In genomic region chr5:132495672-132496630, GRCh38 we compare ENCODE assay signal across 8 cellular contexts. TPM values are rescaled to one million over a fixed set of nuclear protein-coding genes. Genes with fewer than 3 reads are reported as not detected.
DNase-seq lines count a peak whose midpoint lies in the region; ATAC-seq, FAIRE-seq and TF ChIP-seq lines count a peak whose summit lies in the region.

No MANE protein-coding gene starts in this region.

- DNase-seq in HCT116 (ENCODE audit: low read depth, low spot score) (peak; percentile 87), MV-4-11 (lab: John Stamatoyannopoulos, UW) (peak; percentile 82), SK-N-SH (peak; percentile 85), glutamatergic neuron (peak; percentile 59), osteocyte (ENCODE audit: extremely low spot score, unreplicated experiment) (peak; percentile 95), tibial artery (peak; percentile 84 to 95)
- DNase-seq in activated naive CD4-positive, alpha-beta T cell treated with anti-CD3 and anti-CD28 coated beads, Interleukin-2, amount 50 U/mL, for 72 hours (ENCODE audit: low spot score in 2 of 2), result peak; percentile 85 to 87

- H3K9ac ChIP-seq in HCT116 (ENCODE audit: low read length) (peak overlapping the region; percentile 72), SK-N-SH (peak overlapping the region; percentile 84)

- no peaks in the 10 kb centered on the region for H3K9me3 Mint-ChIP-seq in activated naive CD4-positive, alpha-beta T cell treated with anti-CD3 and anti-CD28 coated beads, Interleukin-2, amount 50 U/mL, for 72 hours
- H3K9me3 Mint-ChIP-seq in glutamatergic neuron (ENCODE audit: unreplicated experiment) (peaks cover 2% of the 10 kb centered on the region), osteocyte (ENCODE audit: unreplicated experiment) (no peaks in the 10 kb centered on the region)

- H3K27ac ChIP-seq in HCT116 (ENCODE audit: low read depth, low read length) (peak overlapping the region; percentile 90), SK-N-SH (ENCODE audit: low read depth in 2 of 2, low read length in 1 of 2) (peak overlapping the region; percentile 96), tibial artery (peak overlapping the region; percentile 88)

- H3K4me3 ChIP-seq in HCT116 (replicated peaks in 1 of 2; ENCODE audit: low read depth in 1 of 2, low read length in 2 of 2) (peak overlapping the region; percentile 73 to 85), SK-N-SH (ENCODE audit: low read depth in 2 of 2, low read length in 1 of 2) (peak overlapping the region; percentile 69 to 78), tibial artery (peak overlapping the region; percentile 66 to 67)

- peaks cover 30% of the 10 kb centered on the region for H3F3A ChIP-seq in SK-N-SH (replicated peaks; ENCODE audit: insufficient read depth)

- peak; percentile 76 for FAIRE-seq in G401.6 (lab: Jason Lieb, UNC)

- peaks cover 21% of the 10 kb centered on the region for H3K27me3 Mint-ChIP-seq in glutamatergic neuron (ENCODE audit: unreplicated experiment)
- H3K27me3 Mint-ChIP-seq in osteocyte (ENCODE audit: unreplicated experiment), result no peaks in the 10 kb centered on the region

- H2AFZ ChIP-seq in HCT116 (ENCODE audit: low read depth, low read length, poor library complexity, severe bottlenecking), result no peak overlapping the region
- peak overlapping the region; percentile 71 for H2AFZ ChIP-seq in SK-N-SH (ENCODE audit: low read depth)

- TF ChIP-seq CTCF in HCT116 (IDR thresholded peaks at IDR 0.05 in 2 of 3, conservative IDR thresholded peaks at IDR 0.05 in 1 of 3; ENCODE audit: borderline replicate concordance in 1 of 3, insufficient read depth in 1 of 3, low read depth in 2 of 3, low read length in 2 of 3) (no peak), SK-N-SH (IDR thresholded peaks at IDR 0.05) (0 out of 2 replicates have a peak, but pooled peaks have one; percentile 11), glutamatergic neuron (IDR thresholded peaks at IDR 0.05; ENCODE audit: partially characterized antibody, unreplicated experiment) (no peak), osteocyte (IDR thresholded peaks at IDR 0.05) (peak; percentile 22), tibial artery (IDR thresholded peaks at IDR 0.05) (no peak)

- POLR2A ChIA-PET in HCT116 (lab: Charles Lee) (interaction anchor here (0.6 to 1.5 kb wide), 9 partner anchors 9 to 764 kb away, joined by 3 to 4 read pairs (median 3); no protein-coding TSS in a partner anchor), SK-N-SH (lab: Yijun Ruan, JAX) (interaction anchor here (0.6 to 2.9 kb wide), 7 partner anchors 10 to 202 kb away, joined by 3 to 13 read pairs (median 3); partner anchors contain the start of gene SLC22A4)

- BruUV-seq in HCT116 (replicated peaks; lab: Mats Ljungman, UMichigan), result no TSS peak

- no peaks in the 10 kb centered on the region for H4K20me1 ChIP-seq in HCT116 (ENCODE audit: insufficient read depth)
- no peaks in the 10 kb centered on the region for H4K20me1 ChIP-seq in SK-N-SH (ENCODE audit: insufficient read depth)

- H3K27me3 ChIP-seq in HCT116 (ENCODE audit: insufficient read depth, low read length) (no peaks in the 10 kb centered on the region), SK-N-SH (ENCODE audit: insufficient read depth) (no peaks in the 10 kb centered on the region), tibial artery (no peaks in the 10 kb centered on the region)

- no peak for TF ChIP-seq POLR2A in HCT116 (IDR thresholded peaks at IDR 0.05; ENCODE audit: borderline replicate concordance, extremely low read depth, insufficient read depth, insufficient read length)

- H3K4me1 Mint-ChIP-seq in glutamatergic neuron (ENCODE audit: low read depth, unreplicated experiment) (no peaks in the 10 kb centered on the region), osteocyte (ENCODE audit: unreplicated experiment) (peaks cover 64% of the 10 kb centered on the region)

- peak overlapping the region; percentile 94 to 97 for H3K27ac Mint-ChIP-seq in activated naive CD4-positive, alpha-beta T cell treated with anti-CD3 and anti-CD28 coated beads, Interleukin-2, amount 50 U/mL, for 72 hours
- H3K27ac Mint-ChIP-seq in glutamatergic neuron (ENCODE audit: unreplicated experiment) (no peak overlapping the region), osteocyte (ENCODE audit: unreplicated experiment) (peak overlapping the region; percentile 92)

- H3K4me1 ChIP-seq in HCT116 (ENCODE audit: control insufficient read depth in 1 of 2, insufficient read depth in 2 of 2, low read length in 2 of 2), result peaks cover 30 to 73% of the 10 kb centered on the region in 2 experiments
- peaks cover 24 to 29% of the 10 kb centered on the region in 2 experiments for H3K4me1 ChIP-seq in SK-N-SH (ENCODE audit: control insufficient read depth in 1 of 2, insufficient read depth in 2 of 2, low read depth in 1 of 2, low read length in 1 of 2)
- peaks cover 0 to 51% (median 48%) of the 10 kb centered on the region in 4 donors for H3K4me1 ChIP-seq in tibial artery

- RAD21 ChIA-PET in HCT116 (lab: Charles Lee; ENCODE audit: low non-redundant PET in 1 of 2, low total read pairs in 2 of 2, uncharacterized antibody in 2 of 2, unreplicated experiment in 2 of 2), result interaction anchor here (0.7 to 3.6 kb wide), 8 partner anchors 42 to 109 kb away, joined by 3 to 12 read pairs (median 4); no protein-coding TSS in a partner anchor

- TF ChIP-seq EP300 in SK-N-SH (IDR thresholded peaks at IDR 0.05; ENCODE audit: borderline replicate concordance in 1 of 2, low read depth in 1 of 2, low read length in 1 of 2), result peak in 1 of 2 experiments; percentile 7; a peak in 1 of 4 replicates

- H3K79me2 ChIP-seq in HCT116 (ENCODE audit: insufficient read depth, low read length) (no peaks in the 10 kb centered on the region), SK-N-SH (ENCODE audit: insufficient read depth) (no peaks in the 10 kb centered on the region)

- H3K36me3 ChIP-seq in HCT116 (ENCODE audit: control insufficient read depth in 1 of 2, insufficient read depth in 2 of 2, low read length in 2 of 2), result no peaks in the 10 kb centered on the region
- no peaks in the 10 kb centered on the region for H3K36me3 ChIP-seq in SK-N-SH (replicated peaks in 1 of 2; ENCODE audit: control insufficient read depth in 1 of 2, insufficient read depth in 2 of 2, low read length in 1 of 2)
- H3K36me3 ChIP-seq in tibial artery, result no peaks in the 10 kb centered on the region

- CTCF ChIA-PET in HCT116 (lab: Charles Lee), result interaction anchor here (0.7 to 3.2 kb wide), 12 partner anchors 10 to 431 kb away, joined by 3 to 24 read pairs (median 4); no protein-coding TSS in a partner anchor
- CTCF ChIA-PET in SK-N-SH (lab: Yijun Ruan, JAX), result interaction anchor here (0.6 to 12.3 kb wide), 10 partner anchors 9 to 426 kb away, joined by 3 to 189 read pairs (median 8); no protein-coding TSS in a partner anchor

- no peaks in the 10 kb centered on the region for H3K36me3 Mint-ChIP-seq in activated naive CD4-positive, alpha-beta T cell treated with anti-CD3 and anti-CD28 coated beads, Interleukin-2, amount 50 U/mL, for 72 hours
- no peaks in the 10 kb centered on the region for H3K36me3 Mint-ChIP-seq in glutamatergic neuron (ENCODE audit: unreplicated experiment)
- H3K36me3 Mint-ChIP-seq in osteocyte (ENCODE audit: unreplicated experiment), result no peaks in the 10 kb centered on the region

- no peaks in the 10 kb centered on the region for H3K9me3 ChIP-seq in HCT116 (ENCODE audit: control insufficient read depth in 1 of 2, insufficient read depth in 1 of 2, low read depth in 1 of 2, low read length in 2 of 2)
- H3K9me3 ChIP-seq in SK-N-SH, result no peaks in the 10 kb centered on the region
- H3K9me3 ChIP-seq in tibial artery, result no peaks in the 10 kb centered on the region

- H3K9me2 ChIP-seq in HCT116 (ENCODE audit: insufficient read depth) (no peaks in the 10 kb centered on the region), SK-N-SH (no peaks in the 10 kb centered on the region)

- H3K4me2 ChIP-seq in HCT116 (ENCODE audit: low read length) (peak overlapping the region; percentile 90), SK-N-SH (peak overlapping the region; percentile 96)

- H3K4me3 Mint-ChIP-seq in glutamatergic neuron (ENCODE audit: unreplicated experiment), result peak overlapping the region; percentile 81
- H3K4me3 Mint-ChIP-seq in osteocyte (ENCODE audit: unreplicated experiment), result peak overlapping the region; percentile 80

- 0% methylated on average over 22 of the region's 47 CpGs for WGBS in SK-N-SH (ENCODE audit: low lambda C conversion rate)

- peak; percentile 75 for ATAC-seq in HCT116
- peak; percentile 65 for ATAC-seq in activated naive CD4-positive, alpha-beta T cell treated with anti-CD3 and anti-CD28 coated beads, Interleukin-2, amount 50 U/mL, for 72 hours

- TF ChIP-seq RAD21 in HCT116 (IDR thresholded peaks at IDR 0.05; ENCODE audit: low read depth), result no peak
- no peak for TF ChIP-seq RAD21 in SK-N-SH (IDR thresholded peaks at IDR 0.05; ENCODE audit: low read length)

- intact Hi-C loops in HCT116 (cut with micrococcal nuclease) (loop anchor here (1.0 to 10.0 kb wide), 3 partner anchors 70 to 201 kb away; partner anchors contain the start of gene SLC22A4), tibial artery (cut with DNase I; ENCODE audit: low total_unique reads) (loop anchor here (10.0 kb wide), 1 partner anchor 81 kb away; no protein-coding TSS in a partner anchor)

TF ChIP-seq in HCT116, 20 proteins besides CTCF, POLR2A, EP300 and RAD21 (continues in another document):
- TF ChIP-seq YY1 (IDR thresholded peaks at IDR 0.05; ENCODE audit: extremely low read depth, insufficient replicate concordance, low read depth, low read length), result peak; percentile 5

TF ChIP-seq in SK-N-SH, 30 proteins besides CTCF, POLR2A, EP300 and RAD21 (continues in another document):
- no peak for TF ChIP-seq SMC3 (IDR thresholded peaks at IDR 0.05; ENCODE audit: low read depth, low read length)

RNA-seq across cellular contexts. Expression of gene IRF1, which starts 5.4 kb away (rescaled TPM):
- total RNA-seq in HCT116 (2021; ENCODE audit: unreplicated experiment) (30.1 TPM), glutamatergic neuron (ENCODE audit: unreplicated experiment) (2.8 TPM), osteocyte (50.2 and 58.9 TPM in 2 replicates)
- 16.5 and 26.0 TPM in 2 replicates for polyA plus RNA-seq in HCT116 (2012)
- 13.8 and 15.2 TPM in 2 replicates for polyA plus RNA-seq in SK-N-SH (2012; rRNA removed)
- polyA plus RNA-seq in SK-N-SH (2012; cell fraction: cytosol; rRNA removed), result 9.0 and 11.2 TPM in 2 replicates
- 30.4 and 31.8 TPM in 2 replicates for polyA plus RNA-seq in SK-N-SH (2012; cell fraction: nucleus; rRNA removed)
- 100 to 1,000 TPM; 107 to 156 TPM for total RNA-seq in activated naive CD4-positive, alpha-beta T cell treated with anti-CD3 and anti-CD28 coated beads, Interleukin-2, amount 50 U/mL, for 72 hours

RNA-seq across cellular contexts. Expression of gene IL5, which starts 47.4 kb away (rescaled TPM):
- not detected for total RNA-seq in HCT116 (2021; ENCODE audit: unreplicated experiment)
- not detected in 2 replicates for polyA plus RNA-seq in HCT116 (2012)
- polyA plus RNA-seq in SK-N-SH (2012; rRNA removed), result not detected in 2 replicates
- polyA plus RNA-seq in SK-N-SH (2012; cell fraction: cytosol; rRNA removed), result not detected in 2 replicates
- polyA plus RNA-seq in SK-N-SH (2012; cell fraction: nucleus; rRNA removed), result not detected in 2 replicates
- not detected for total RNA-seq in activated naive CD4-positive, alpha-beta T cell treated with anti-CD3 and anti-CD28 coated beads, Interleukin-2, amount 50 U/mL, for 72 hours
- total RNA-seq in glutamatergic neuron (ENCODE audit: unreplicated experiment), result not detected
- total RNA-seq in osteocyte, result not detected in 2 replicates

Comparison
In these comparisons a context has a peak if more than half of its experiments do, and no peak if none do; other contexts are left out.
1. Peak in every context shown above with its lines: DNase-seq, ATAC-seq, H3K4me3 ChIP-seq and H3K27ac ChIP-seq.
2. CTCF ChIP-seq: peak in SK-N-SH (single experiment) and osteocyte (single experiment); none in HCT116 (0 of 3), glutamatergic neuron (single experiment) and tibial artery (0 of 2).